ENCODE assay signal across 8 cellular contexts in the genomic region with DNA sequence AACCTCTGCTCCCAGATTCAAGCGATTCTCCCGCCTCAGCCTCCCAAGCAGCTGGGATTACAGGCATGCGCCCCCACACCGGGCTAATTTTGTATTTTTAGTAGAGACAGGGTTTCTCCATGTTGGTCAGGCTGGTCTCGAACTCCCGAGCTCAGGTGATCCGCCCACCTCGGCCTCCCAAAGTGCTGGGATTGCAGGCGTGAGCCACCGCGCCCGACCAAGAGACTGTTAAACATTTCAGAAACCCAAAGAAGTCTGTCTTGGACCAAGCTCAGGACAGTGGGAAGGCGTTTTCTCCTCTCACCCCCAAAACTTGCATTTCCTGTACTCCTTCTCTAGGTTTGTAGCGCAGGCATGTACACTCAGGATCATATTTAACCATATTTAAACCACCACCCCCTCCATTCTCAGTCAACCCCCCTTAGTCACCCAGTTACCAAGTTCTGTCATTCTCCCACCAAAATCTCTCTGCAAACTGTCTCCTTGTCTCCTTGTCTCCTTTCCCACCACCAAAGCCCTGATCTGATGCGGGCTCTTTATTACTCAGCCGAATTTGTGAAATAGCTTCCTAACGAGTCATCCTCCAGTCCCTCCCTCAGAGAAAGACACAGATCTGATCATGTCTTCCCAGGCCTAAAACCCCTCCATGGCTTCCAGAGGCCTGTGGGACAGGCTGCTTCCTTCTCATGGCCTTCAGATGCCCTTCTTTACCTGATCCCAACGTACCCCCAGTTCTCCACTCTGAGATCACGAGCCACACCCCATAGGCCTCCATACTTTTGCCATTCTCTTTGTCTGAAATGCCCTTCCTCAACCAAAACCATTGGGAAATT. TPM values are rescaled to one million over a fixed set of nuclear protein-coding genes. Genes with fewer than 3 reads are reported as not detected.
A peak's percentile ranks its signal among the peaks of the same experiment; 100 is the strongest.
DNase-seq lines count a peak whose midpoint lies in the region; ATAC-seq, FAIRE-seq and TF ChIP-seq lines count a peak whose summit lies in the region.

No MANE protein-coding gene starts in this region.

- H3K27me3 ChIP-seq in Panc1 (ENCODE audit: control insufficient read depth, insufficient read depth, low read length): no peaks in the 10 kb centered on the region
- no peaks in the 10 kb centered on the region for H3K27me3 ChIP-seq in psoas muscle (ENCODE audit: insufficient read depth in 3 of 3, low read length in 2 of 3)

- no peaks in the 10 kb centered on the region for H3K9me3 ChIP-seq in Panc1 (ENCODE audit: control insufficient read depth, insufficient read depth, low read depth, low read length)
- H3K9me3 ChIP-seq in psoas muscle: no peaks in the 10 kb centered on the region

- H3K4me1 ChIP-seq in Panc1 (ENCODE audit: control insufficient read depth, insufficient read depth, low read length): peaks cover 3% of the 10 kb centered on the region; the same call in 1 of the 2 replicates
- H3K4me1 ChIP-seq in psoas muscle: no peaks in the 10 kb centered on the region

- no peak overlapping the region for H3K4me3 Mint-ChIP-seq in T-cell

- ATAC-seq in Panc1 (peak; percentile 65), psoas muscle (peak in 1 of 4 donors; percentile 23), HG03442 (IDR thresholded peaks at IDR 0.05; ENCODE audit: unreplicated experiment) (no peak), T-cell (replicated peaks in 1 of 4) (no peak)

- peak overlapping the region; percentile 3; the same call in 1 of the 2 replicates for H3K27ac ChIP-seq in Panc1 (ENCODE audit: low read length)
- peak overlapping the region; percentile 4 for H3K27ac ChIP-seq in psoas muscle

- no peak overlapping the region for H3K4me3 ChIP-seq in Panc1 (ENCODE audit: low read depth in 2 of 2, low read length in 2 of 2)
- H3K4me3 ChIP-seq in psoas muscle: no peak overlapping the region

- H3K9me3 Mint-ChIP-seq in T-cell: no peaks in the 10 kb centered on the region

- peak; percentile 89 for DNase-seq in H54 (ENCODE audit: insufficient read length, low spot score)
- no peak for DNase-seq in Panc1 (ENCODE audit: low read depth, low spot score)
- DNase-seq in erythroblast (lab: John Stamatoyannopoulos, UW): peak; percentile 23 to 65
- DNase-seq in psoas muscle: no peak
- DNase-seq in T-cell: no peak
- no peak for DNase-seq in NK-92 treated with Interleukin-12 subunit alpha and Interleukin-12 subunit beta, amount 100 ng/mL, for 24 hours (lab: John Stamatoyannopoulos, UW)
- DNase-seq in activated naive CD4-positive, alpha-beta T cell treated with Interleukin-2 at 50 U/mL for 16 hours: no peak

- in situ Hi-C loops in Panc1 (cut with HindIII; ENCODE audit: low pct_unique_long_range_greater_than_20kb, low sequenced_read_pairs): no loop called here

- POLR2A ChIA-PET in Panc1 (lab: Charles Lee): no interaction called here
- POLR2A ChIA-PET in T-cell (lab: Charles Lee): no interaction called here

- H3K27me3 Mint-ChIP-seq in T-cell: peaks cover 0 to 2% of the 10 kb centered on the region in 2 donors

- H3K4me1 Mint-ChIP-seq in T-cell: peaks cover 2 to 6% (median 2%) of the 10 kb centered on the region in 3 donors

- CTCF ChIA-PET in Panc1 (lab: Charles Lee): interaction anchor here (0.6 to 1.7 kb wide), 2 partner anchors 9 to 312 kb away, joined by 5 to 6 read pairs; no protein-coding TSS in a partner anchor
- CTCF ChIA-PET in T-cell (lab: Charles Lee): no interaction called here

- TF ChIP-seq POLR2A in H54 (IDR thresholded peaks at IDR 0.05; ENCODE audit: low read depth, low read length): no peak
- TF ChIP-seq POLR2A in erythroblast (IDR thresholded peaks at IDR 0.05; ENCODE audit: low read length): no peak

- WGBS in psoas muscle, 3 donors: 87 to 89% (median 88%) methylated on average over 19 of the region's 19 CpGs

- no peaks in the 10 kb centered on the region for H3K36me3 Mint-ChIP-seq in T-cell

- H3K36me3 ChIP-seq in Panc1 (ENCODE audit: control insufficient read depth, insufficient read depth, low read length) (no peaks in the 10 kb centered on the region), psoas muscle (ENCODE audit: insufficient read depth in 1 of 2, low read depth in 1 of 2) (no peaks in the 10 kb centered on the region)

- no peak overlapping the region for H3K27ac Mint-ChIP-seq in T-cell

- FAIRE-seq in H54 (lab: Jason Lieb, UNC): no peak

- TF ChIP-seq CTCF in Panc1 (IDR thresholded peaks at IDR 0.05): no peak
- TF ChIP-seq CTCF in psoas muscle (IDR thresholded peaks at IDR 0.05): no peak

- intact Hi-C loops in Panc1 (cut with micrococcal nuclease; ENCODE audit: unreplicated experiment): no loop called here
- intact Hi-C loops in psoas muscle (cut with DNase I): no loop called here

- no TSS peak for BruUV-seq in Panc1 (replicated peaks; lab: Mats Ljungman, UMichigan)

RNA-seq across cellular contexts. Expression of a gene that starts 29.0 kb away (rescaled TPM):
- total RNA-seq in Panc1 (2021; ENCODE audit: unreplicated experiment) (35.6 TPM), psoas muscle (1 to 10 TPM; 2.2 to 6.9 (median 3.0) TPM), T-cell (under 1 TPM in 3 of 5 donors, not detected in 2; 0.38 to 0.72 (median 0.38) TPM)
- 36.3 TPM for polyA plus RNA-seq in Panc1 (2012; ENCODE audit: insufficient read length)
- 1 to 10 TPM; 1.4 to 1.7 (median 1.6) TPM for polyA plus RNA-seq in psoas muscle

Comparison
In these comparisons a context has a peak if more than half of its experiments do, and no peak if none do; other contexts are left out.
1. DNase-seq: peak in H54 (single experiment) and erythroblast (2 of 2); none in Panc1 (single experiment), psoas muscle (0 of 2), T-cell (0 of 34), NK-92 treated with Interleukin-12 subunit alpha and Interleukin-12 subunit beta, amount 100 ng/mL, for 24 hours (single experiment) and activated naive CD4-positive, alpha-beta T cell treated with Interleukin-2 at 50 U/mL for 16 hours (single experiment).